In the genomic region with DNA sequence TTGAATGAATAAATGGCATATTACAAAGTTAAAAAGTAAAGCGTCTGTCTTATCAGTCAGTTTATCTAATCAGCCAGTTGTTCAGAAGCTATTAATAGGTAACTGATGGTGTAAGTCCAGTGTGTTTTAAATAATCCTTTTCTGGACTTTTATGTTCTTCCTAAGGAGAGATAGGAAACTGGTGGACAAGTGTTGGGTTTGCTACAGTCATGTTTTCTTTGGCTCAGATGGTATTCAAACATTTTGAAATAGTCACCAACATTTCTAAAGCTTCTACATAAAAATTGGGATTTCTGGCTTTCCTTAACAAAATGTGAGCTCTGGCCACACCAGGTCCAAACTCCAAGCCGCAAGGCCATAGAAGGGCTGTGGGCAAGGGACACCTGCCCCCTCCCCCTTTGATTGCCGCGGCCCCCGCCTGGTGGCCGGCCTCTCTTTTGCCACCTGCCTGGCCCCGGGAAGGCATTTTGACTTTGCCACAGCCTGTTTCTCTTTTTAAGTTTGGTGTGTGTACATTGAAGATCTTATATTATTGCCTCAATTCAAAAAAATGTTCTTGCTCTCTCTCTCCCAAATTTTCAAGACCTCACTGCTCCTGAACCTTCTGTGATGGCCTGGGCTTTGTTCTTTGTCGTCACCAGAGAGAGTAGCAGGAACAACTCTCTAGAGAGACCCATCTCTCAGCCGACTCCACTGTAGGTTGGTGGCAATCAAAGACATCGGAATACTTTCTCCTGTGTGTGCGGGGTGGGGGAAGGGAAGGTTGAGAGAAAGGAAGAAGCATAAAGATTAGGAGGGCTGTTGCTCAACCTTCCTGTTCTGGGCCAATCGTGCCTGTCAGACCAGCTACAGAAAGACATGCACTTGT, we compare ENCODE assay signal across 8 cellular contexts.
DNase-seq lines count a peak whose midpoint lies in the region; ATAC-seq, FAIRE-seq and TF ChIP-seq lines count a peak whose summit lies in the region.

No MANE protein-coding gene starts in this region.

- POLR2A ChIA-PET in RWPE1 (lab: Yijun Ruan, JAX; ENCODE audit: low non-redundant PET) = no interaction called here

- CTCF ChIA-PET in RWPE1 (lab: Yijun Ruan, JAX) = interaction anchor here (0.6 kb wide), 2 partner anchors 101 to 214 kb away, joined by 3 read pairs; no protein-coding TSS in a partner anchor

- H3K4me3 Mint-ChIP-seq in T-helper 2 cell treated with Interferon-gamma antibody and Interleukin-4, amounts not matched to agents 5 μg/mL and 100 μg/mL, for 36 hours = peak overlapping the region; percentile 66

- no peak overlapping the region for H3K27ac ChIP-seq in RWPE1

- ATAC-seq in sciatic nerve (peak; percentile 78), GM18502 (IDR thresholded peaks at IDR 0.05; ENCODE audit: poor library complexity, unreplicated experiment) (no peak), HG02973 (IDR thresholded peaks at IDR 0.05; ENCODE audit: unreplicated experiment) (no peak), GM18873 (IDR thresholded peaks at IDR 0.05; ENCODE audit: low FRiP score, unreplicated experiment) (no peak)

- TF ChIP-seq CTCF in fibroblast of villous mesenchyme (IDR thresholded peaks at IDR 0.05; ENCODE audit: insufficient read depth, low read depth, low read length) = no peak
- TF ChIP-seq CTCF in RWPE1 (conservative IDR thresholded peaks at IDR 0.05; ENCODE audit: low read depth) = no peak

- H3K4me3 ChIP-seq in fibroblast of villous mesenchyme (ENCODE audit: low read depth, low read length) = no peak overlapping the region

- no peaks in the 10 kb centered on the region for H3K9me3 Mint-ChIP-seq in T-helper 2 cell treated with Interferon-gamma antibody and Interleukin-4, amounts not matched to agents 5 μg/mL and 100 μg/mL, for 36 hours

- no peaks in the 10 kb centered on the region for H3K27me3 Mint-ChIP-seq in T-helper 2 cell treated with Interferon-gamma antibody and Interleukin-4, amounts not matched to agents 5 μg/mL and 100 μg/mL, for 36 hours (ENCODE audit: low read depth)

- H3K27ac Mint-ChIP-seq in T-helper 2 cell treated with Interferon-gamma antibody and Interleukin-4, amounts not matched to agents 5 μg/mL and 100 μg/mL, for 36 hours = peak overlapping the region; percentile 82

- DNase-seq in HTR-8/SVneo (ENCODE audit: insufficient read length, low spot score) (no peak), fibroblast of villous mesenchyme (ENCODE audit: low read depth) (peak; percentile 79), sciatic nerve (ENCODE audit: low spot score) (no peak), RWPE1 (ENCODE audit: low spot score) (no peak)
- no peak for DNase-seq in T-helper 2 cell treated with Interferon-gamma antibody and Interleukin-4, amounts not matched to agents 5 μg/mL and 100 μg/mL, for 36 hours (ENCODE audit: low spot score)

- H3K4me1 Mint-ChIP-seq in T-helper 2 cell treated with Interferon-gamma antibody and Interleukin-4, amounts not matched to agents 5 μg/mL and 100 μg/mL, for 36 hours (ENCODE audit: low read depth) = peaks cover 28% of the 10 kb centered on the region

- peak; percentile 74 for FAIRE-seq in HTR-8/SVneo (lab: Jason Lieb, UNC)

- intact Hi-C loops in sciatic nerve (cut with DNase I) = no loop called here

- H3K36me3 Mint-ChIP-seq in T-helper 2 cell treated with Interferon-gamma antibody and Interleukin-4, amounts not matched to agents 5 μg/mL and 100 μg/mL, for 36 hours (ENCODE audit: low read depth) = no peaks in the 10 kb centered on the region
